In genomic region chr21:43352568-43353281, GRCh38 we compare ENCODE assay signal across 1 cellular context.
A peak's percentile ranks its signal among the peaks of the same experiment; 100 is the strongest.
TF ChIP-seq lines count a peak whose summit lies in the region.

No MANE protein-coding gene starts in this region.

TF ChIP-seq in K562, 482 proteins besides CTCF, POLR2A, EP300 and RAD21 (continued from another document):
- TF ChIP-seq ASH1L (IDR thresholded peaks at IDR 0.05; ENCODE audit: borderline replicate concordance, low read depth, partially characterized antibody) (peak; percentile 88), ZBTB49 (CRISPR knock-in tag; IDR thresholded peaks at IDR 0.05; ENCODE audit: borderline replicate concordance) (no peak), FOS (IDR thresholded peaks at IDR 0.05; ENCODE audit: extremely low read depth, insufficient read length) (peak; percentile 88), HNRNPLL (IDR thresholded peaks at IDR 0.05; ENCODE audit: low read depth, low read length, poor library complexity, severe bottlenecking) (no peak), SREBF1 (IDR thresholded peaks at IDR 0.05; ENCODE audit: borderline replicate concordance, low read depth, low read length) (no peak), ZNF57 (CRISPR knock-in tag; IDR thresholded peaks at IDR 0.05) (no peak), KAT7 (CRISPR knock-in tag; IDR thresholded peaks at IDR 0.05; ENCODE audit: borderline replicate concordance) (no peak), PRPF4 (IDR thresholded peaks at IDR 0.05; ENCODE audit: insufficient read depth, low read depth, low read length, poor library complexity, severe bottlenecking) (no peak), ATF1 (CRISPR knock-in tag; IDR thresholded peaks at IDR 0.05) (no peak), ATF1 (tag; IDR thresholded peaks at IDR 0.05) (peak; percentile 75), CBFA2T2 (conservative IDR thresholded peaks at IDR 0.05) (no peak), ZNF197 (CRISPR knock-in tag; IDR thresholded peaks at IDR 0.05; ENCODE audit: low read depth) (no peak), BACH1 (tag; IDR thresholded peaks at IDR 0.05) (peak; percentile 66; the same call in 1 of the 2 replicates), ZC3H4 (CRISPR knock-in tag; IDR thresholded peaks at IDR 0.05; ENCODE audit: borderline replicate concordance) (no peak), KDM1A (IDR thresholded peaks at IDR 0.05) (no peak), CREM (IDR thresholded peaks at IDR 0.05; ENCODE audit: low read depth) (no peak), USF1 (CRISPR knock-in tag; IDR thresholded peaks at IDR 0.05) (no peak), ID3 (CRISPR knock-in tag; IDR thresholded peaks at IDR 0.05) (no peak), ID3 (tag; IDR thresholded peaks at IDR 0.05) (0 out of 2 replicates have a peak, but pooled peaks have one; percentile 31), FOXM1 (IDR thresholded peaks at IDR 0.05; ENCODE audit: low read depth) (no peak), FOXM1 (CRISPR knock-in tag; IDR thresholded peaks at IDR 0.05; ENCODE audit: low read depth) (no peak), ZNF395 (CRISPR knock-in tag; IDR thresholded peaks at IDR 0.05) (no peak), ZNF175 (CRISPR knock-in tag; IDR thresholded peaks at IDR 0.05; ENCODE audit: low read depth) (peak; percentile 71; the same call in 1 of the 2 replicates), NEUROD1 (IDR thresholded peaks at IDR 0.05; ENCODE audit: borderline replicate concordance, low read depth, low read length, partially characterized antibody) (peak; percentile 75), CHD2 (IDR thresholded peaks at IDR 0.05; ENCODE audit: low read depth, low read length) (peak; percentile 25; the same call in 1 of the 2 replicates), HNRNPL (IDR thresholded peaks at IDR 0.05; ENCODE audit: low read depth, low read length) (no peak), ZNF695 (CRISPR knock-in tag; IDR thresholded peaks at IDR 0.05) (no peak), NFYB (IDR thresholded peaks at IDR 0.05; ENCODE audit: extremely low read depth, insufficient read length) (peak; percentile 70), MBD2 (IDR thresholded peaks at IDR 0.05; ENCODE audit: borderline replicate concordance, low read depth) (peak; percentile 71; the same call in 1 of the 2 replicates), ZNF212 (CRISPR knock-in tag; IDR thresholded peaks at IDR 0.05) (no peak)
